In the genomic region with DNA sequence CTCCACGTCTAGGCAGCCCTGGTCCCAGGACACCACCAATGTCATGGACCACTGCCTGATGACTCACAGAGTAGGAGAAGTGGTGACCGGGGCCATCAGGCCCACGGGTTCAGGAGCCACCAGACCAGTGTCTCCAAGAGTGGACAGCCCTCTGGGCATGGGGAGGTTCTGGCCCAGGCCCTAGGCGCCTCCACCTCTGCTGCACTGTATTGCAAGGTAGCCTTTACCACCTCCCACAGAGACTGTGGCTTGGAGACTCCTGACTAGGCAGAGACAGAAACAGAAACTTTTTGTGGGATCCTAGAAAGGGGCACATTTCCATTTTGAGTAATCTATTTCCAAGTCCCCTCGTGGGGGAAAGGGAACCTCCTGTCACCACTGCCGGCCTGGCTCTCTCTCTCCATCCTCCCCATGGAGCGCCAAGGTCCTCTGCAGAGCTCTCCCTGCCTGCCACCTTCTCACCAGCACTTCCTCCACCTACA, we compare ENCODE assay signal across 12 cellular contexts. TPM values are rescaled to one million over a fixed set of nuclear protein-coding genes. Genes with fewer than 3 reads are reported as not detected.
DNase-seq lines count a peak whose midpoint lies in the region; ATAC-seq, FAIRE-seq and TF ChIP-seq lines count a peak whose summit lies in the region.
"Had no signal": no experiment of that assay in that cellular context is flagged by ENCODE, and none has a peak within 500 bp of the region (broad histone marks: within the 10 kb centered on the region; RNA-seq: fewer than 3 reads in every experiment).

No MANE protein-coding gene starts in this region.

- no peaks in the 10 kb centered on the region for H3K9me3 ChIP-seq in mesenchymal stem cell (ENCODE audit: control insufficient read depth, low read length)
- H3K9me3 ChIP-seq in tibial artery = no peaks in the 10 kb centered on the region
- H3K9me3 ChIP-seq: SK-N-SH had no signal

- H3K4me3 Mint-ChIP-seq in activated T-helper 17 cell treated with anti-CD3 and anti-CD28 coated beads, Interleukin-2, amount 50 U/mL, for 72 hours = peak overlapping the region; percentile 75

- H3K27ac ChIP-seq in mesenchymal stem cell (ENCODE audit: low read length, poor library complexity, severe bottlenecking) (no peak overlapping the region), tibial artery (peak overlapping the region; percentile 40 to 79)

- H3K18ac ChIP-seq in mesenchymal stem cell (ENCODE audit: low read depth in 1 of 2, low read length in 2 of 2) = no peak overlapping the region

- H2BK5ac ChIP-seq in mesenchymal stem cell (ENCODE audit: low read depth, low read length, poor library complexity, severe bottlenecking) = no peak overlapping the region

- peak overlapping the region in 1 of 2 experiments; percentile 11 for H2BK12ac ChIP-seq in mesenchymal stem cell (ENCODE audit: low read length in 2 of 2)

- H3K14ac ChIP-seq in mesenchymal stem cell (ENCODE audit: low read length in 2 of 2) = no peak overlapping the region

- 92% methylated on average over 7 of the region's 7 CpGs for WGBS in mesenchymal stem cell

- peaks cover 11% of the 10 kb centered on the region for H3K4me1 ChIP-seq in mesenchymal stem cell (ENCODE audit: control insufficient read depth, insufficient read depth, low read depth, low read length)
- H3K4me1 ChIP-seq in tibial artery = peaks cover 0 to 24% (median 14%) of the 10 kb centered on the region in 4 donors

- no peaks in the 10 kb centered on the region for H3K27me3 ChIP-seq in mesenchymal stem cell (ENCODE audit: control insufficient read depth in 1 of 2, insufficient read depth in 1 of 2, low read length in 2 of 2)
- H3K27me3 ChIP-seq in tibial artery = no peaks in the 10 kb centered on the region

- no peak overlapping the region for H3K4ac ChIP-seq in mesenchymal stem cell (ENCODE audit: low read depth in 1 of 2, low read length in 2 of 2)

- H2BK15ac ChIP-seq in mesenchymal stem cell (ENCODE audit: low read depth, poor library complexity, severe bottlenecking) = peak overlapping the region; percentile 34

- H3K27me3 Mint-ChIP-seq in activated T-helper 17 cell treated with anti-CD3 and anti-CD28 coated beads, Interleukin-2, amount 50 U/mL, for 72 hours = no peaks in the 10 kb centered on the region

- H3K36me3 Mint-ChIP-seq in activated T-helper 17 cell treated with anti-CD3 and anti-CD28 coated beads, Interleukin-2, amount 50 U/mL, for 72 hours (ENCODE audit: low read depth) = peaks cover 10% of the 10 kb centered on the region

- no peak overlapping the region for H2BK120ac ChIP-seq in mesenchymal stem cell (ENCODE audit: low read depth, low read length)

- peaks cover 38% of the 10 kb centered on the region for H3K79me1 ChIP-seq in mesenchymal stem cell (replicated peaks; ENCODE audit: low read length, poor library complexity, severe bottlenecking)

- intact Hi-C loops in tibial artery (cut with DNase I; ENCODE audit: low total_unique reads) = no loop called here

- no peak overlapping the region for H4K91ac ChIP-seq in mesenchymal stem cell (ENCODE audit: low read length)

- H3K36me3 ChIP-seq in mesenchymal stem cell (ENCODE audit: control insufficient read depth in 1 of 2, insufficient read depth in 2 of 2, low read depth in 1 of 2, low read length in 2 of 2) = peaks cover 18 to 32% of the 10 kb centered on the region in 2 experiments
- H3K36me3 ChIP-seq in tibial artery = peaks cover 0 to 17% (median 0%) of the 10 kb centered on the region in 3 donors

- H3K4me3 ChIP-seq in mesenchymal stem cell (ENCODE audit: insufficient read depth in 1 of 2, low read depth in 1 of 2, low read length in 2 of 2) (no peak overlapping the region), tibial artery (no peak overlapping the region)

- peak; percentile 58 for ATAC-seq in activated T-helper 17 cell treated with anti-CD3 and anti-CD28 coated beads, Interleukin-2, amount 50 U/mL, for 72 hours (replicated peaks)

- peak overlapping the region; percentile 67 for H3K27ac Mint-ChIP-seq in activated T-helper 17 cell treated with anti-CD3 and anti-CD28 coated beads, Interleukin-2, amount 50 U/mL, for 72 hours

- no peak overlapping the region for H2AFZ ChIP-seq in mesenchymal stem cell (ENCODE audit: low read depth, low read length)

- H3K4me1 Mint-ChIP-seq in activated T-helper 17 cell treated with anti-CD3 and anti-CD28 coated beads, Interleukin-2, amount 50 U/mL, for 72 hours = peaks cover 20% of the 10 kb centered on the region

- no peak for FAIRE-seq in D721Med (lab: Jason Lieb, UNC)

- H2AK5ac ChIP-seq in mesenchymal stem cell (ENCODE audit: low read length, severe bottlenecking) = peak overlapping the region; percentile 44

- no peak overlapping the region for H3K9ac ChIP-seq in mesenchymal stem cell (ENCODE audit: low read length)
- H3K9ac ChIP-seq: SK-N-SH had no signal

- peak overlapping the region; percentile 29 for H4K8ac ChIP-seq in mesenchymal stem cell (ENCODE audit: low read length)

- TF ChIP-seq CTCF in tibial artery (IDR thresholded peaks at IDR 0.05) (no peak), D721Med (IDR thresholded peaks at IDR 0.05; ENCODE audit: insufficient read depth, missing control alignments) (no peak)

- no peak overlapping the region for H3K4me2 ChIP-seq in mesenchymal stem cell (ENCODE audit: low read length, poor library complexity, severe bottlenecking)

- peak; percentile 68 for DNase-seq in stimulated activated CD4-positive, alpha-beta T cell treated with anti-CD3 and anti-CD28 coated beads, Interleukin-15, amount 100 ng/mL, for 24 hours
- no peak for DNase-seq in stimulated activated CD4-positive, alpha-beta T cell treated with anti-CD3 and anti-CD28 coated beads, Interleukin-12 subunit alpha, Interleukin-12 subunit beta, amount 100 ng/mL, for 4 hours
- DNase-seq in mesenchymal stem cell (no peak), tibial artery (no peak), C1 segment of cervical spinal cord (lab: John Stamatoyannopoulos, UW) (no peak), D721Med (ENCODE audit: insufficient read length, low spot score) (no peak), NCI-H524 (lab: John Stamatoyannopoulos, UW) (no peak)
- DNase-seq: HCEC 1CT, NCI-H2029, SK-N-SH had no signal

- H3K9me3 Mint-ChIP-seq in activated T-helper 17 cell treated with anti-CD3 and anti-CD28 coated beads, Interleukin-2, amount 50 U/mL, for 72 hours = peaks cover 4% of the 10 kb centered on the region

- no peak overlapping the region for H3K23ac ChIP-seq in mesenchymal stem cell (ENCODE audit: low read length in 2 of 2)

RNA-seq across cellular contexts. Expression of a gene that starts 2.9 kb away (rescaled TPM):
- total RNA-seq in activated T-helper 17 cell treated with anti-CD3 and anti-CD28 coated beads, Interleukin-2, amount 50 U/mL, for 72 hours = 10 to 100 TPM; 24.5 to 31.2 TPM
- polyA plus RNA-seq in mesenchymal stem cell (2013, experiment 1 of 2) = 27.5 TPM
- polyA plus RNA-seq in mesenchymal stem cell (2013, experiment 2 of 2) = 28.7 TPM

RNA-seq across cellular contexts. Expression of a gene that starts 20.5 kb away (rescaled TPM):
- total RNA-seq in activated T-helper 17 cell treated with anti-CD3 and anti-CD28 coated beads, Interleukin-2, amount 50 U/mL, for 72 hours = not detected
- polyA plus RNA-seq in mesenchymal stem cell (2013, experiment 1 of 2) = 0.01 TPM
- not detected for polyA plus RNA-seq in mesenchymal stem cell (2013, experiment 2 of 2)
- polyA plus RNA-seq: BJ had no signal

RNA-seq across cellular contexts. Expression of a gene that starts 59.5 kb away (rescaled TPM):
- 10 to 100 TPM; 60.0 to 92.1 TPM for total RNA-seq in activated T-helper 17 cell treated with anti-CD3 and anti-CD28 coated beads, Interleukin-2, amount 50 U/mL, for 72 hours
- 42.5 TPM for polyA plus RNA-seq in mesenchymal stem cell (2013, experiment 1 of 2)
- polyA plus RNA-seq in mesenchymal stem cell (2013, experiment 2 of 2) = 41.6 TPM
